In genomic region chr4:24560770-24561415, GRCh38 we compare ENCODE assay signal across 19 cellular contexts. TPM values are rescaled to one million over a fixed set of nuclear protein-coding genes. Genes with fewer than 3 reads are reported as not detected.
DNase-seq lines count a peak whose midpoint lies in the region; ATAC-seq and TF ChIP-seq lines count a peak whose summit lies in the region.
"Had no signal": no experiment of that assay in that cellular context is flagged by ENCODE, and none has a peak within 500 bp of the region (broad histone marks: within the 10 kb centered on the region; RNA-seq: fewer than 3 reads in every experiment).

No MANE protein-coding gene starts in this region.

- H3K9me3 Mint-ChIP-seq in GM23338, result no peaks in the 10 kb centered on the region
- H3K9me3 Mint-ChIP-seq in activated CD4-positive, alpha-beta T cell treated with anti-CD3 and anti-CD28 coated beads, Interleukin-2, amount 10 ng/mL, durations not matched to agents 24 days and 14 days, result peaks cover 4% of the 10 kb centered on the region
- H3K9me3 Mint-ChIP-seq: effector memory CD8-positive, alpha-beta T cell had no signal

- ATAC-seq in GM23338, result no peak
- ATAC-seq in T-helper 17 cell, result no peak
- ATAC-seq: activated naive CD8-positive, alpha-beta T cell treated with anti-CD3 and anti-CD28 coated beads, Interleukin-2, amount 50 U/mL, for 24 hours; effector memory CD8-positive, alpha-beta T cell; gastrocnemius medialis; stimulated activated effector memory CD8-positive, alpha-beta T cell treated with anti-CD3 and anti-CD28 coated beads, Interleukin-12 subunit alpha, Interleukin-12 subunit beta, amount 100 ng/mL, for 72 hours had no signal

- H3K36me3 Mint-ChIP-seq in GM23338 (ENCODE audit: low read depth), result peaks cover 61% of the 10 kb centered on the region
- peaks cover 3% of the 10 kb centered on the region for H3K36me3 Mint-ChIP-seq in T-helper 17 cell (ENCODE audit: low read depth)
- peaks cover 57% of the 10 kb centered on the region for H3K36me3 Mint-ChIP-seq in activated CD4-positive, alpha-beta T cell treated with anti-CD3 and anti-CD28 coated beads, Interleukin-2, amount 10 ng/mL, durations not matched to agents 24 days and 14 days (ENCODE audit: low read depth)

- H3K4me1 Mint-ChIP-seq in GM23338, result peaks cover 52% of the 10 kb centered on the region
- H3K4me1 Mint-ChIP-seq in T-helper 17 cell, result peaks cover 53% of the 10 kb centered on the region
- H3K4me1 Mint-ChIP-seq in activated CD4-positive, alpha-beta T cell treated with anti-CD3 and anti-CD28 coated beads, Interleukin-2, amount 10 ng/mL, durations not matched to agents 24 days and 14 days, result peaks cover 59% of the 10 kb centered on the region

- H3K4me3 Mint-ChIP-seq in GM23338 (no peak overlapping the region), T-helper 17 cell (no peak overlapping the region)
- H3K4me3 Mint-ChIP-seq in activated CD4-positive, alpha-beta T cell treated with anti-CD3 and anti-CD28 coated beads, Interleukin-2, amount 10 ng/mL, durations not matched to agents 24 days and 14 days, result no peak overlapping the region
- H3K4me3 Mint-ChIP-seq: activated naive CD8-positive, alpha-beta T cell treated with anti-CD3 and anti-CD28 coated beads, Interleukin-2, amount 50 U/mL, for 24 hours; neural crest cell; stimulated activated effector memory CD8-positive, alpha-beta T cell treated with anti-CD3 and anti-CD28 coated beads, Interleukin-12 subunit alpha, Interleukin-12 subunit beta, amount 100 ng/mL, for 72 hours had no signal

- intact Hi-C loops in activated CD4-positive, alpha-beta T cell treated with anti-CD3 and anti-CD28 coated beads, Interleukin-2, amount 10 ng/mL, durations not matched to agents 24 days and 14 days (cut with micrococcal nuclease), result no loop called here

- no peaks in the 10 kb centered on the region for H3K9me2 ChIP-seq in GM23338 (ENCODE audit: insufficient read depth)

- H3K27me3 Mint-ChIP-seq in GM23338 (ENCODE audit: insufficient read depth, low read depth, poor library complexity) (peaks cover 2% of the 10 kb centered on the region), T-helper 17 cell (no peaks in the 10 kb centered on the region)
- no peaks in the 10 kb centered on the region for H3K27me3 Mint-ChIP-seq in activated CD4-positive, alpha-beta T cell treated with anti-CD3 and anti-CD28 coated beads, Interleukin-2, amount 10 ng/mL, durations not matched to agents 24 days and 14 days
- H3K27me3 Mint-ChIP-seq: activated naive CD8-positive, alpha-beta T cell treated with anti-CD3 and anti-CD28 coated beads, Interleukin-2, amount 50 U/mL, for 24 hours; effector memory CD8-positive, alpha-beta T cell had no signal

- no peaks in the 10 kb centered on the region for H3K9me3 ChIP-seq in T-helper 17 cell (ENCODE audit: control insufficient read depth, low read length, poor library complexity, severe bottlenecking)
- H3K9me3 ChIP-seq: gastrocnemius medialis had no signal

- H2AFZ ChIP-seq in GM23338, result no peak overlapping the region

- H3K36me3 ChIP-seq in GM23338 (ENCODE audit: insufficient read depth), result no peaks in the 10 kb centered on the region; the same call in 1 of the 2 replicates
- peaks cover 6% of the 10 kb centered on the region for H3K36me3 ChIP-seq in H7 (replicated peaks; ENCODE audit: control insufficient read depth, insufficient read depth, low read length)
- H3K36me3 ChIP-seq: gastrocnemius medialis had no signal

- H3K27ac Mint-ChIP-seq in GM23338 (no peak overlapping the region), T-helper 17 cell (peak overlapping the region; percentile 32)
- H3K27ac Mint-ChIP-seq in activated CD4-positive, alpha-beta T cell treated with anti-CD3 and anti-CD28 coated beads, Interleukin-2, amount 10 ng/mL, durations not matched to agents 24 days and 14 days, result no peak overlapping the region
- H3K27ac Mint-ChIP-seq: activated naive CD8-positive, alpha-beta T cell treated with anti-CD3 and anti-CD28 coated beads, Interleukin-2, amount 50 U/mL, for 24 hours; stimulated activated effector memory CD8-positive, alpha-beta T cell treated with anti-CD3 and anti-CD28 coated beads, Interleukin-12 subunit alpha, Interleukin-12 subunit beta, amount 100 ng/mL, for 72 hours had no signal

- H3F3A ChIP-seq in GM23338 (replicated peaks; ENCODE audit: low read depth), result 0 out of 2 replicates have a peak, but pooled peaks cover 2% of the 10 kb centered on the region

- H3K4me3 ChIP-seq in GM23338 (no peak overlapping the region), fibroblast of villous mesenchyme (ENCODE audit: low read depth, low read length) (no peak overlapping the region), H7 (ENCODE audit: insufficient read depth, low read depth, low read length) (no peak overlapping the region)
- H3K4me3 ChIP-seq: cardiac muscle cell, gastrocnemius medialis had no signal

- H3K4me2 ChIP-seq in GM23338, result peak overlapping the region; percentile 13; the same call in 1 of the 2 replicates

- DNase-seq in DMS79 treated with DMSO at 0.1 percent for 48 hours (lab: John Stamatoyannopoulos, UW), result peak; percentile 4
- no peak for DNase-seq in DMS79 (lab: John Stamatoyannopoulos, UW)
- no peak for DNase-seq in GM23338 (ENCODE audit: low spot score)
- no peak for DNase-seq in T-helper 17 cell
- peak; percentile 33 for DNase-seq in fibroblast of villous mesenchyme (ENCODE audit: low read depth)
- DNase-seq in H7, result no peak
- DNase-seq in activated CD4-positive, alpha-beta T cell treated with anti-CD3 and anti-CD28 coated beads, Interleukin-2, amount 10 ng/mL, durations not matched to agents 24 days and 14 days, result no peak
- DNase-seq in D341Med (ENCODE audit: low spot score), result no peak
- DNase-seq: activated CD4-positive, alpha-beta T cell treated with anti-CD3 and anti-CD28 coated beads, Interleukin-2, amount 50 U/mL, for 48 hours; activated naive CD8-positive, alpha-beta T cell treated with anti-CD3 and anti-CD28 coated beads, Interleukin-2, amount 50 U/mL, for 24 hours; activated T-cell treated with anti-CD3 and anti-CD28 coated beads, Interleukin-2, amount 50 U/mL, for 48 hours; effector memory CD8-positive, alpha-beta T cell; gastrocnemius medialis; NCI-H748 treated with DMSO at 0.1 percent for 48 hours had no signal

- TF ChIP-seq CTCF in GM23338 (conservative IDR thresholded peaks at IDR 0.05; ENCODE audit: low read depth in 2 of 2) (no peak), fibroblast of villous mesenchyme (IDR thresholded peaks at IDR 0.05; ENCODE audit: insufficient read depth, low read depth, low read length) (no peak)

- H3K4me1 ChIP-seq in GM23338 (ENCODE audit: insufficient read depth), result peaks cover 61% of the 10 kb centered on the region

- H3K79me2 ChIP-seq in GM23338 (replicated peaks; ENCODE audit: insufficient read depth), result peaks cover 100% of the 10 kb centered on the region

- peaks cover 93% of the 10 kb centered on the region for H4K20me1 ChIP-seq in GM23338 (replicated peaks; ENCODE audit: insufficient read depth)

- H3K27ac ChIP-seq in GM23338 (ENCODE audit: low read depth), result no peak overlapping the region
- H3K27ac ChIP-seq: 22Rv1, C4-2B, cardiac muscle cell, gastrocnemius medialis had no signal

- H3K27me3 ChIP-seq in GM23338 (ENCODE audit: insufficient read depth) (no peaks in the 10 kb centered on the region), H7 (ENCODE audit: control insufficient read depth, insufficient read depth, low read length) (no peaks in the 10 kb centered on the region)
- H3K27me3 ChIP-seq: cardiac muscle cell, gastrocnemius medialis had no signal

TF ChIP-seq in GM23338, 12 proteins besides CTCF, POLR2A, EP300 and RAD21:
- TF ChIP-seq ZNF331 (CRISPR knock-in tag; IDR thresholded peaks at IDR 0.05; ENCODE audit: low read depth), result no peak
- TF ChIP-seq EZH2 (IDR thresholded peaks at IDR 0.05; ENCODE audit: low read depth, unreplicated experiment), result no peak
- TF ChIP-seq EZH2phosphoT487 (IDR thresholded peaks at IDR 0.05; ENCODE audit: unreplicated experiment), result no peak
- no peak for TF ChIP-seq CREB1 (CRISPR knock-in tag; IDR thresholded peaks at IDR 0.05; ENCODE audit: low read depth)
- TF ChIP-seq, protein P1, sequence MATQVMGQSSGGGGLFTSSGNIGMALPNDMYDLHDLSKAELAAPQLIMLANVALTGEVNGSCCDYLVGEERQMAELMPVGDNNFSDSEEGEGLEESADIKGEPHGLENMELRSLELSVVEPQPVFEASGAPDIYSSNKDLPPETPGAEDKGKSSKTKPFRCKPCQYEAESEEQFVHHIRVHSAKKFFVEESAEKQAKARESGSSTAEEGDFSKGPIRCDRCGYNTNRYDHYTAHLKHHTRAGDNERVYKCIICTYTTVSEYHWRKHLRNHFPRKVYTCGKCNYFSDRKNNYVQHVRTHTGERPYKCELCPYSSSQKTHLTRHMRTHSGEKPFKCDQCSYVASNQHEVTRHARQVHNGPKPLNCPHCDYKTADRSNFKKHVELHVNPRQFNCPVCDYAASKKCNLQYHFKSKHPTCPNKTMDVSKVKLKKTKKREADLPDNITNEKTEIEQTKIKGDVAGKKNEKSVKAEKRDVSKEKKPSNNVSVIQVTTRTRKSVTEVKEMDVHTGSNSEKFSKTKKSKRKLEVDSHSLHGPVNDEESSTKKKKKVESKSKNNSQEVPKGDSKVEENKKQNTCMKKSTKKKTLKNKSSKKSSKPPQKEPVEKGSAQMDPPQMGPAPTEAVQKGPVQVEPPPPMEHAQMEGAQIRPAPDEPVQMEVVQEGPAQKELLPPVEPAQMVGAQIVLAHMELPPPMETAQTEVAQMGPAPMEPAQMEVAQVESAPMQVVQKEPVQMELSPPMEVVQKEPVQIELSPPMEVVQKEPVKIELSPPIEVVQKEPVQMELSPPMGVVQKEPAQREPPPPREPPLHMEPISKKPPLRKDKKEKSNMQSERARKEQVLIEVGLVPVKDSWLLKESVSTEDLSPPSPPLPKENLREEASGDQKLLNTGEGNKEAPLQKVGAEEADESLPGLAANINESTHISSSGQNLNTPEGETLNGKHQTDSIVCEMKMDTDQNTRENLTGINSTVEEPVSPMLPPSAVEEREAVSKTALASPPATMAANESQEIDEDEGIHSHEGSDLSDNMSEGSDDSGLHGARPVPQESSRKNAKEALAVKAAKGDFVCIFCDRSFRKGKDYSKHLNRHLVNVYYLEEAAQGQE (IDR thresholded peaks at IDR 0.05; ENCODE audit: unreplicated experiment), result no peak
- TF ChIP-seq NANOG (IDR thresholded peaks at IDR 0.05; ENCODE audit: borderline replicate concordance), result no peak

RNA-seq across cellular contexts. Expression of gene DHX15, which starts 23.5 kb away (rescaled TPM):
- 336 and 372 TPM in 2 replicates for total RNA-seq in GM23338 (2014; rRNA removed; shearing (Covaris generic))
- polyA plus RNA-seq in GM23338 (2016; fragmentation: Nextera tagmentation; extraction: Ambion mirVana), result 226 and 229 TPM in 2 replicates
- total RNA-seq in T-helper 17 cell, result 100 to 1,000 TPM; 138 to 178 TPM
- 125 and 180 TPM in 2 replicates for total RNA-seq in fibroblast of villous mesenchyme
- 245 and 292 TPM in 2 replicates for total RNA-seq in H7 (2014; rRNA removed; shearing (Covaris generic))
- total RNA-seq in activated CD4-positive, alpha-beta T cell treated with anti-CD3 and anti-CD28 coated beads, Interleukin-2, amount 10 ng/mL, durations not matched to agents 24 days and 14 days, result 263 and 265 TPM in 2 replicates

Comparison
In these comparisons a context has a peak if more than half of its experiments do, and no peak if none do; other contexts are left out.
1. DNase-seq: peak in DMS79 treated with DMSO at 0.1 percent for 48 hours (single experiment) and fibroblast of villous mesenchyme (single experiment); none in DMS79 (single experiment), GM23338 (single experiment), T-helper 17 cell (0 of 3), H7 (single experiment), activated CD4-positive, alpha-beta T cell treated with anti-CD3 and anti-CD28 coated beads, Interleukin-2, amount 10 ng/mL, durations not matched to agents 24 days and 14 days (single experiment) and D341Med (single experiment).